ENCODE assay signal across 11 cellular contexts in genomic region chr1:156684227-156684782, GRCh38. TPM values are rescaled to one million over a fixed set of nuclear protein-coding genes. Genes with fewer than 3 reads are reported as not detected.
DNase-seq lines count a peak whose midpoint lies in the region; ATAC-seq and TF ChIP-seq lines count a peak whose summit lies in the region.
"Had no signal": no experiment of that assay in that cellular context is flagged by ENCODE, and none has a peak within 500 bp of the region (broad histone marks: within the 10 kb centered on the region; RNA-seq: fewer than 3 reads in every experiment).

No MANE protein-coding gene starts in this region.

- H3K4me3 ChIP-seq in Loucy (ENCODE audit: low read length, poor library complexity, severe bottlenecking) (no peak overlapping the region), osteoblast (ENCODE audit: insufficient read depth, low read length) (no peak overlapping the region), ascending aorta (no peak overlapping the region)
- H3K4me3 ChIP-seq: SK-N-MC had no signal

- H3K9me3 Mint-ChIP-seq in activated naive CD4-positive, alpha-beta T cell treated with anti-CD3 and anti-CD28 coated beads, Interleukin-2, amount 50 U/mL, for 72 hours, result no peaks in the 10 kb centered on the region
- H3K9me3 Mint-ChIP-seq: activated naive CD4-positive, alpha-beta T cell treated with anti-CD3 and anti-CD28 coated beads, Interleukin-2, amount 50 U/mL, for 24 hours had no signal

- H3K36me3 ChIP-seq in Loucy (ENCODE audit: insufficient read depth, low read length), result no peaks in the 10 kb centered on the region
- H3K36me3 ChIP-seq in osteoblast (ENCODE audit: insufficient read depth, low read length), result no peaks in the 10 kb centered on the region
- H3K36me3 ChIP-seq in ascending aorta, result no peaks in the 10 kb centered on the region

- peaks cover 5% of the 10 kb centered on the region for H3K27me3 ChIP-seq in Loucy (ENCODE audit: insufficient read depth, low read length, poor library complexity, severe bottlenecking)
- H3K27me3 ChIP-seq in osteoblast (ENCODE audit: insufficient read depth, low read length), result peaks cover 12% of the 10 kb centered on the region
- no peaks in the 10 kb centered on the region for H3K27me3 ChIP-seq in ascending aorta

- intact Hi-C loops in ascending aorta (cut with DNase I), result no loop called here

- H3K27ac Mint-ChIP-seq in activated naive CD4-positive, alpha-beta T cell treated with anti-CD3 and anti-CD28 coated beads, Interleukin-2, amount 50 U/mL, for 72 hours, result peak overlapping the region in 1 of 2 donors; percentile 82
- H3K27ac Mint-ChIP-seq: activated naive CD4-positive, alpha-beta T cell treated with anti-CD3 and anti-CD28 coated beads, Interleukin-2, amount 50 U/mL, for 24 hours had no signal

- H3K9me3 ChIP-seq in Loucy (ENCODE audit: insufficient read depth, low read depth, low read length) (no peaks in the 10 kb centered on the region), osteoblast (ENCODE audit: low read depth, low read length) (no peaks in the 10 kb centered on the region), ascending aorta (no peaks in the 10 kb centered on the region)

- H3K36me3 Mint-ChIP-seq in activated naive CD4-positive, alpha-beta T cell treated with anti-CD3 and anti-CD28 coated beads, Interleukin-2, amount 50 U/mL, for 72 hours, result no peaks in the 10 kb centered on the region
- H3K36me3 Mint-ChIP-seq: activated naive CD4-positive, alpha-beta T cell treated with anti-CD3 and anti-CD28 coated beads, Interleukin-2, amount 50 U/mL, for 24 hours had no signal

- H2AFZ ChIP-seq in Loucy (ENCODE audit: low read length) (no peak overlapping the region), osteoblast (ENCODE audit: low read length) (peak overlapping the region; percentile 63)

- H3K4me1 ChIP-seq in Loucy (ENCODE audit: insufficient read depth, low read length, poor library complexity, severe bottlenecking) (peaks cover 9% of the 10 kb centered on the region), osteoblast (ENCODE audit: insufficient read depth, low read length) (peaks cover 13% of the 10 kb centered on the region), ascending aorta (peaks cover 0 to 2% of the 10 kb centered on the region in 2 donors)

- ATAC-seq in activated naive CD4-positive, alpha-beta T cell treated with anti-CD3 and anti-CD28 coated beads, Interleukin-2, amount 50 U/mL, for 72 hours, result peak; percentile 83 to 92
- no peak for ATAC-seq in HG02981 (IDR thresholded peaks at IDR 0.05; ENCODE audit: unreplicated experiment)

- TF ChIP-seq CTCF in Loucy (conservative IDR thresholded peaks at IDR 0.05; ENCODE audit: low read length) (peak; percentile 46), osteoblast (IDR thresholded peaks at IDR 0.05; ENCODE audit: extremely low read depth, low read depth, low read length) (peak; percentile 11), ascending aorta (IDR thresholded peaks at IDR 0.05) (no peak)

- no peaks in the 10 kb centered on the region for H3F3A ChIP-seq in Loucy (ENCODE audit: low read depth)

- H3K27ac ChIP-seq in osteoblast (ENCODE audit: low read depth, low read length) (peak overlapping the region; percentile 72), ascending aorta (no peak overlapping the region)
- H3K27ac ChIP-seq: C4-2B, SK-N-MC had no signal

- H4K20me1 ChIP-seq in Loucy (ENCODE audit: insufficient read depth, low read length, poor library complexity, severe bottlenecking) (no peaks in the 10 kb centered on the region), osteoblast (ENCODE audit: insufficient read depth, low read length) (no peaks in the 10 kb centered on the region)

- DNase-seq in activated CD4-positive, alpha-beta T cell treated with anti-CD3 and anti-CD28 coated beads for 48 hours, result peak; percentile 59
- DNase-seq in activated CD4-positive, alpha-beta T cell treated with anti-CD3 and anti-CD28 coated beads, Interleukin-2, amount 50 U/mL, for 1 hour, result no peak
- DNase-seq in activated naive CD4-positive, alpha-beta T cell treated with anti-CD3 and anti-CD28 coated beads, Interleukin-2, amount 50 U/mL, for 72 hours (ENCODE audit: low spot score in 2 of 2), result no peak
- DNase-seq in osteoblast (ENCODE audit: insufficient read length, low spot score, missing footprints), result peak; percentile 93
- DNase-seq in NCI-H187 treated with DMSO at 0.1 percent for 48 hours (lab: John Stamatoyannopoulos, UW), result no peak
- DNase-seq in ascending aorta (ENCODE audit: low spot score in 2 of 2), result no peak

- H3K9me2 ChIP-seq in Loucy (replicated peaks; ENCODE audit: low read depth, low read length), result no peaks in the 10 kb centered on the region

- H3K79me2 ChIP-seq in Loucy (ENCODE audit: insufficient read depth, low read length) (no peaks in the 10 kb centered on the region), osteoblast (ENCODE audit: insufficient read depth, low read length) (no peaks in the 10 kb centered on the region)

- H3K4me2 ChIP-seq in Loucy (ENCODE audit: low read depth, low read length, poor library complexity, severe bottlenecking), result no peak overlapping the region
- H3K4me2 ChIP-seq in osteoblast (ENCODE audit: insufficient read depth, low read length), result peak overlapping the region; percentile 42

- H3K9ac ChIP-seq in Loucy (ENCODE audit: low read depth, low read length, poor library complexity, severe bottlenecking), result no peak overlapping the region

RNA-seq across cellular contexts. Expression of gene NES, which starts 7.1 kb away (rescaled TPM):
- total RNA-seq in activated naive CD4-positive, alpha-beta T cell treated with anti-CD3 and anti-CD28 coated beads, Interleukin-2, amount 50 U/mL, for 72 hours, result not detected
- total RNA-seq in osteoblast (0.36 and 1.5 TPM in 2 replicates), ascending aorta (74.1 TPM)

RNA-seq across cellular contexts. Expression of gene CRABP2, which starts 21.1 kb away (rescaled TPM):
- 1 to 10 TPM; 1.6 to 2.3 TPM for total RNA-seq in activated naive CD4-positive, alpha-beta T cell treated with anti-CD3 and anti-CD28 coated beads, Interleukin-2, amount 50 U/mL, for 72 hours
- 9.1 and 16.6 TPM in 2 replicates for total RNA-seq in osteoblast
- total RNA-seq in ascending aorta, result not detected

RNA-seq across cellular contexts. Expression of gene BCAN, which starts 42.4 kb away (rescaled TPM):
- total RNA-seq in activated naive CD4-positive, alpha-beta T cell treated with anti-CD3 and anti-CD28 coated beads, Interleukin-2, amount 50 U/mL, for 72 hours, result not detected
- total RNA-seq in osteoblast, result not detected in 2 replicates
- total RNA-seq in ascending aorta, result not detected

RNA-seq across cellular contexts. Expression of gene METTL25B, which starts 44.0 kb away (rescaled TPM):
- total RNA-seq in activated naive CD4-positive, alpha-beta T cell treated with anti-CD3 and anti-CD28 coated beads, Interleukin-2, amount 50 U/mL, for 72 hours, result 10 to 100 TPM; 39.4 to 64.9 TPM
- total RNA-seq in osteoblast (8.3 and 12.7 TPM in 2 replicates), ascending aorta (9.9 TPM)

RNA-seq across cellular contexts. Expression of gene ISG20L2, which starts 44.3 kb away (rescaled TPM):
- 10 to 100 TPM; 46.2 to 50.7 TPM for total RNA-seq in activated naive CD4-positive, alpha-beta T cell treated with anti-CD3 and anti-CD28 coated beads, Interleukin-2, amount 50 U/mL, for 72 hours
- total RNA-seq in osteoblast, result 16.8 and 21.0 TPM in 2 replicates
- total RNA-seq in ascending aorta, result 7.8 TPM

Comparison
In these comparisons a context has a peak if more than half of its experiments do, and no peak if none do; other contexts are left out.
1. DNase-seq: peak in activated CD4-positive, alpha-beta T cell treated with anti-CD3 and anti-CD28 coated beads for 48 hours (single experiment) and osteoblast (single experiment); none in activated CD4-positive, alpha-beta T cell treated with anti-CD3 and anti-CD28 coated beads, Interleukin-2, amount 50 U/mL, for 1 hour (single experiment), activated naive CD4-positive, alpha-beta T cell treated with anti-CD3 and anti-CD28 coated beads, Interleukin-2, amount 50 U/mL, for 72 hours (0 of 2), NCI-H187 treated with DMSO at 0.1 percent for 48 hours (single experiment) and ascending aorta (0 of 2).
2. CTCF ChIP-seq: peak in Loucy (single experiment) and osteoblast (single experiment); none in ascending aorta (0 of 3).
3. RNA of gene NES, which starts 7.1 kb away (total RNA-seq): 74.1 TPM in ascending aorta (single experiment); 0.36 to 1.5 TPM in osteoblast and not detected in activated naive CD4-positive, alpha-beta T cell treated with anti-CD3 and anti-CD28 coated beads, Interleukin-2, amount 50 U/mL, for 72 hours; every median in the first group is over 10 times any median in the second.